In the genomic region with DNA sequence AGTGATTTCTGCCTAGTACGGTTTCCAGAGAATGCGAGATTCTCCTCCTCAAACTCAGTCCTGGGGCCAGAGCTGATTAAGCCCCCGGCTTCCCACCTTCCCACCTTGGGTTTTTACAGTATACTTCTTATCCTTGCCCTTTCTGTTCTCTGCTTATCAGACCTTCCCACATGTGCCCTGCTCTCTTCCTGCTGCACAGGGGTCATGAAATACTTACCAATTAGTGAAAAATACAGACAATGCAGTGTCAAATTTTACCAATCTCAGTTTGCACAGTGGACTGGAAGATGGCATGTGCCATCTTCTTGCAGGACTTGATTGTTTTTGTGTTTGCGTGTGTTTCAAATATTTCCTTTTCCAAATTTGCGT, we compare ENCODE assay signal across 12 cellular contexts. TPM values are rescaled to one million over a fixed set of nuclear protein-coding genes. Genes with fewer than 3 reads are reported as not detected.
DNase-seq lines count a peak whose midpoint lies in the region; ATAC-seq and TF ChIP-seq lines count a peak whose summit lies in the region.
"Had no signal": no experiment of that assay in that cellular context is flagged by ENCODE, and none has a peak within 500 bp of the region (broad histone marks: within the 10 kb centered on the region; RNA-seq: fewer than 3 reads in every experiment).

No MANE protein-coding gene starts in this region.

- no peak for DNase-seq in CD8-positive, alpha-beta T cell
- no peak for DNase-seq in Karpas-422
- no peak for DNase-seq in activated naive CD8-positive, alpha-beta T cell treated with anti-CD3 and anti-CD28 coated beads, Interleukin-2, amount 50 U/mL, for 24 hours
- no peak for DNase-seq in natural killer cell
- DNase-seq in stimulated activated CD4-positive, alpha-beta T cell treated with anti-CD3 and anti-CD28 coated beads, Interleukin-4, amount 100 ng/mL, for 4 hours: no peak
- no peak for DNase-seq in globus pallidus (ENCODE audit: low spot score)
- DNase-seq: PC-9, T-helper 9 cell had no signal

- no peaks in the 10 kb centered on the region for H3K9me3 Mint-ChIP-seq in CD8-positive, alpha-beta T cell
- no peaks in the 10 kb centered on the region for H3K9me3 Mint-ChIP-seq in activated naive CD8-positive, alpha-beta T cell treated with anti-CD3 and anti-CD28 coated beads, Interleukin-2, amount 50 U/mL, for 24 hours
- no peaks in the 10 kb centered on the region for H3K9me3 Mint-ChIP-seq in natural killer cell

- ATAC-seq in CD8-positive, alpha-beta T cell: no peak
- no peak for ATAC-seq in activated naive CD8-positive, alpha-beta T cell treated with anti-CD3 and anti-CD28 coated beads, Interleukin-2, amount 50 U/mL, for 24 hours
- no peak for ATAC-seq in natural killer cell
- no peak for ATAC-seq in GM21825 (IDR thresholded peaks at IDR 0.05; ENCODE audit: unreplicated experiment)
- no peak for ATAC-seq in HG02885 (IDR thresholded peaks at IDR 0.05; ENCODE audit: poor library complexity, unreplicated experiment)

- H3K27me3 ChIP-seq in CD8-positive, alpha-beta T cell (ENCODE audit: insufficient read depth, low read length): no peaks in the 10 kb centered on the region
- H3K27me3 ChIP-seq in Karpas-422 (ENCODE audit: low read length): no peaks in the 10 kb centered on the region

- CTCF ChIA-PET in CD8-positive, alpha-beta T cell (lab: Charles Lee): no interaction called here

- H2AFZ ChIP-seq in Karpas-422 (ENCODE audit: low read length): no peak overlapping the region
- H2AFZ ChIP-seq: PC-9 had no signal

- H3K36me3 ChIP-seq in CD8-positive, alpha-beta T cell (ENCODE audit: insufficient read depth, low read length): no peaks in the 10 kb centered on the region
- H3K36me3 ChIP-seq in Karpas-422 (ENCODE audit: insufficient read depth, low read length): no peaks in the 10 kb centered on the region

- H3K27ac ChIP-seq in CD8-positive, alpha-beta T cell (ENCODE audit: low read depth, low read length): peak overlapping the region; percentile 31
- peak overlapping the region; percentile 90 for H3K27ac ChIP-seq in Karpas-422 (ENCODE audit: low read length)
- H3K27ac ChIP-seq: HL-60, PC-9 had no signal

- intact Hi-C loops in CD8-positive, alpha-beta T cell (cut with DNase I, micrococcal nuclease): loop anchor here (5.0 kb wide), 2 partner anchors 36 to 46 kb away; no protein-coding TSS in a partner anchor
- intact Hi-C loops in natural killer cell (cut with micrococcal nuclease): loop anchor here (5.0 kb wide), 1 partner anchor 41 kb away; no protein-coding TSS in a partner anchor

- H3K4me1 Mint-ChIP-seq in CD8-positive, alpha-beta T cell (ENCODE audit: low read depth): peaks cover 86% of the 10 kb centered on the region
- H3K4me1 Mint-ChIP-seq in activated naive CD8-positive, alpha-beta T cell treated with anti-CD3 and anti-CD28 coated beads, Interleukin-2, amount 50 U/mL, for 24 hours: peaks cover 95% of the 10 kb centered on the region
- H3K4me1 Mint-ChIP-seq in natural killer cell: peaks cover 81 to 86% of the 10 kb centered on the region in 2 donors

- peak overlapping the region; percentile 62 for H3K9ac ChIP-seq in Karpas-422 (ENCODE audit: low read length)

- peaks cover 66% of the 10 kb centered on the region for H3K4me1 ChIP-seq in CD8-positive, alpha-beta T cell (ENCODE audit: insufficient read depth, low read length)
- peaks cover 98% of the 10 kb centered on the region for H3K4me1 ChIP-seq in Karpas-422 (ENCODE audit: low read length)

- no peaks in the 10 kb centered on the region for H3K27me3 Mint-ChIP-seq in CD8-positive, alpha-beta T cell (ENCODE audit: low read depth)
- no peaks in the 10 kb centered on the region for H3K27me3 Mint-ChIP-seq in activated naive CD8-positive, alpha-beta T cell treated with anti-CD3 and anti-CD28 coated beads, Interleukin-2, amount 50 U/mL, for 24 hours
- H3K27me3 Mint-ChIP-seq in natural killer cell (ENCODE audit: low read depth in 2 of 2): no peaks in the 10 kb centered on the region

- H3K4me2 ChIP-seq in Karpas-422 (ENCODE audit: low read depth, low read length, poor library complexity, severe bottlenecking): peak overlapping the region; percentile 67
- H3K4me2 ChIP-seq: PC-9 had no signal

- TF ChIP-seq CTCF in CD8-positive, alpha-beta T cell (IDR thresholded peaks at IDR 0.05): no peak
- no peak for TF ChIP-seq CTCF in natural killer cell (IDR thresholded peaks at IDR 0.05)

- H3K36me3 Mint-ChIP-seq in CD8-positive, alpha-beta T cell: no peaks in the 10 kb centered on the region
- peaks cover 15% of the 10 kb centered on the region for H3K36me3 Mint-ChIP-seq in activated naive CD8-positive, alpha-beta T cell treated with anti-CD3 and anti-CD28 coated beads, Interleukin-2, amount 50 U/mL, for 24 hours (ENCODE audit: low read depth)
- H3K36me3 Mint-ChIP-seq in natural killer cell: no peaks in the 10 kb centered on the region

- peak overlapping the region; percentile 74 for H3K4me3 Mint-ChIP-seq in CD8-positive, alpha-beta T cell
- peak overlapping the region; percentile 62 for H3K4me3 Mint-ChIP-seq in activated naive CD8-positive, alpha-beta T cell treated with anti-CD3 and anti-CD28 coated beads, Interleukin-2, amount 50 U/mL, for 24 hours
- peak overlapping the region; percentile 88 for H3K4me3 Mint-ChIP-seq in natural killer cell

- H3K9me2 ChIP-seq in Karpas-422 (replicated peaks; ENCODE audit: insufficient read depth, low read length): no peaks in the 10 kb centered on the region

- peaks cover 100% of the 10 kb centered on the region for H3K79me2 ChIP-seq in Karpas-422 (ENCODE audit: low read length)

- H3K9me3 ChIP-seq in CD8-positive, alpha-beta T cell (ENCODE audit: low read length): no peaks in the 10 kb centered on the region
- H3K9me3 ChIP-seq in Karpas-422 (ENCODE audit: low read length): no peaks in the 10 kb centered on the region

- peak overlapping the region; percentile 21 for H3K4me3 ChIP-seq in CD8-positive, alpha-beta T cell (ENCODE audit: low read depth, low read length)
- H3K4me3 ChIP-seq in Karpas-422 (ENCODE audit: low read length): peak overlapping the region; percentile 44; the same call in 1 of the 2 replicates
- H3K4me3 ChIP-seq: PC-9 had no signal

- POLR2A ChIA-PET in CD8-positive, alpha-beta T cell (lab: Charles Lee): interaction anchor here (1.1 to 2.2 kb wide), 5 partner anchors 8 to 228 kb away, joined by 3 to 9 read pairs (median 3); partner anchors contain the start of genes ERH, SLC39A9 and SRSF5

- peak overlapping the region; percentile 90 for H3K27ac Mint-ChIP-seq in CD8-positive, alpha-beta T cell
- H3K27ac Mint-ChIP-seq in activated naive CD8-positive, alpha-beta T cell treated with anti-CD3 and anti-CD28 coated beads, Interleukin-2, amount 50 U/mL, for 24 hours: peak overlapping the region; percentile 85
- H3K27ac Mint-ChIP-seq in natural killer cell: peak overlapping the region; percentile 92 to 97

- peaks cover 7% of the 10 kb centered on the region; the same call in 1 of the 2 replicates for H4K20me1 ChIP-seq in Karpas-422 (ENCODE audit: insufficient read depth, low read depth, low read length)

RNA-seq across cellular contexts. Expression of gene SUSD6, which starts 14.7 kb away (rescaled TPM):
- total RNA-seq in CD8-positive, alpha-beta T cell: 10 to 100 TPM; 86.4 to 92.2 TPM
- total RNA-seq in Karpas-422 (2014; rRNA removed; shearing (Covaris generic); ENCODE audit: low replicate concordance): 43.8 and 46.0 TPM in 2 replicates
- total RNA-seq in natural killer cell: 100 to 1,000 TPM; 119 to 144 (median 140) TPM

RNA-seq across cellular contexts. Expression of gene CCDC177, which starts 51.4 kb away (rescaled TPM):
- not detected for total RNA-seq in CD8-positive, alpha-beta T cell
- not detected in 2 replicates for total RNA-seq in Karpas-422 (2014; rRNA removed; shearing (Covaris generic); ENCODE audit: low replicate concordance)
- total RNA-seq in natural killer cell: not detected
- total RNA-seq: PC-9, pulmonary artery endothelial cell had no signal
